9 cellular contexts compared by ENCODE assay signal in the genomic region with DNA sequence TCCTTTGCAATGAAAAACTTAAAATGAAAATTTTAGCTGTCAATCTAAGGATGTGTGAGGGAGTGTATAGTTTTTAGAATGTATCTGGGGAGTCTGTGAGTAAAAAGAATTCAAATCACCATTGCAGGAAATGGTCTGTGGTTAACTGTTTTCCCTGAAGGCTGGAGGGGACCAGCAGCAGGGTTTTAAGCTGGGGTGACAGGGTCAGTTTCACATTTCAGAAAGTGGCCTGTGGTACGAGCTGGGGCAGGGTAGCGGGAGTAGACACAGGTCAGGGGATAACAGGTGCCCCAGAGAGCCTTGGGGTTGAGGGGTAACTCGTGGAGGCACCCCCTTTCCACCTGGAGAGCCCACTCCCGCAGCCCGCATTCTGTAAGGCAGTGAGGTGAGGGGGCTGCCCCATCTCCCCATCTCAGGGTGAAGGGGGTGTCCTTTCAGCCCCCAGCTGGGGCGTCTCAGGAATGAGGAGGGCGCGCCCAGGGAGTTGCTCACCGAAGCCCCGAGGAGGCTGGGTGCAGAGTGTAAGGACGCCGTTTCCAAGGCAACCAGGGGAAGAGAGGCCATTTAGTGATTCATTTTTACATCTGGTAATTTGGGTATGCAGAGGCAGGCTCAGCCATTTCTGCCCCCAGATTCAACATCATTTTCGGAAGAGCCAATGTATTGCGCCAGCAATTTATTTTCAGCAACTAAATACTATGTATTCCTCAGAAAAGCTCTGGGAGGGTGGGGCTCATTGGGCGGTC.
DNase-seq lines count a peak whose midpoint lies in the region; ATAC-seq and TF ChIP-seq lines count a peak whose summit lies in the region.
"Had no signal": no experiment of that assay in that cellular context is flagged by ENCODE, and none has a peak within 500 bp of the region (broad histone marks: within the 10 kb centered on the region; RNA-seq: fewer than 3 reads in every experiment).

No MANE protein-coding gene starts in this region.

- H3K27ac Mint-ChIP-seq in activated naive CD4-positive, alpha-beta T cell treated with anti-CD3 and anti-CD28 coated beads, Interleukin-2, amount 50 U/mL, for 72 hours, result peak overlapping the region; percentile 84 to 93

- no peaks in the 10 kb centered on the region for H4K20me1 ChIP-seq in DND-41 (ENCODE audit: insufficient read depth, low read length)

- no peaks in the 10 kb centered on the region for H3K27me3 ChIP-seq in DND-41 (ENCODE audit: insufficient read depth, low read length, poor library complexity)

- peaks cover 9% of the 10 kb centered on the region for H3K4me1 ChIP-seq in DND-41 (ENCODE audit: insufficient read depth, low read length)

- ATAC-seq in DND-41 (ENCODE audit: insufficient read depth, low read depth) (peak; percentile 84), GM19324 (IDR thresholded peaks at IDR 0.05; ENCODE audit: low FRiP score, unreplicated experiment) (peak; percentile 60), HG03108 (IDR thresholded peaks at IDR 0.05; ENCODE audit: unreplicated experiment) (peak; percentile 87), SK-N-SH treated with all-trans-retinoic acid at 6 μM for 48 hours (no peak)
- peak; percentile 71 to 91 for ATAC-seq in activated naive CD4-positive, alpha-beta T cell treated with anti-CD3 and anti-CD28 coated beads, Interleukin-2, amount 50 U/mL, for 72 hours

- no peaks in the 10 kb centered on the region for H3K9me3 ChIP-seq in DND-41 (ENCODE audit: insufficient read depth, low read length, severe bottlenecking)

- H3K36me3 Mint-ChIP-seq in activated naive CD4-positive, alpha-beta T cell treated with anti-CD3 and anti-CD28 coated beads, Interleukin-2, amount 50 U/mL, for 72 hours, result no peaks in the 10 kb centered on the region

- no peak for TF ChIP-seq CTCF in DND-41 (IDR thresholded peaks at IDR 0.05; ENCODE audit: borderline replicate concordance, extremely low read depth, low read length, poor library complexity, severe bottlenecking)

- no peak overlapping the region for H3K27ac ChIP-seq in DND-41 (ENCODE audit: low read length)
- H3K27ac ChIP-seq: skin epidermis had no signal

- no peak overlapping the region for H2AFZ ChIP-seq in DND-41 (ENCODE audit: low read depth, low read length)

- peak; percentile 29 for DNase-seq in DND-41
- peak in 1 of 2 donors; percentile 31 for DNase-seq in activated naive CD4-positive, alpha-beta T cell treated with anti-CD3 and anti-CD28 coated beads, Interleukin-2, amount 50 U/mL, for 72 hours (ENCODE audit: low spot score in 2 of 2)
- DNase-seq in kidney tubule cell (ENCODE audit: low spot score), result no peak
- no peak for DNase-seq in NCI-H2196 treated with DMSO at 0.1 percent for 48 hours (lab: John Stamatoyannopoulos, UW; ENCODE audit: unreplicated experiment)
- DNase-seq in CD1c-positive myeloid dendritic cell (ENCODE audit: extremely low spot score), result no peak

- no peak overlapping the region for H3K9ac ChIP-seq in DND-41 (ENCODE audit: low read depth, low read length)

- H3K79me2 ChIP-seq in DND-41 (ENCODE audit: insufficient read depth, low read length), result no peaks in the 10 kb centered on the region

- no peak overlapping the region for H3K4me2 ChIP-seq in DND-41 (ENCODE audit: insufficient read depth, low read length)

- no peaks in the 10 kb centered on the region for H3K36me3 ChIP-seq in DND-41 (ENCODE audit: insufficient read depth, low read length)

- no peaks in the 10 kb centered on the region for H3K9me3 Mint-ChIP-seq in activated naive CD4-positive, alpha-beta T cell treated with anti-CD3 and anti-CD28 coated beads, Interleukin-2, amount 50 U/mL, for 72 hours

- no peak overlapping the region for H3K4me3 ChIP-seq in DND-41 (ENCODE audit: low read depth in 1 of 2, low read length in 2 of 2)
- H3K4me3 ChIP-seq: skin epidermis had no signal

TF ChIP-seq in SK-N-SH treated with all-trans-retinoic acid at 6 μM for 48 hours, 23 proteins besides CTCF, POLR2A, EP300 and RAD21:
- no peak for TF ChIP-seq TSHZ2 (CRISPR knock-in tag; IDR thresholded peaks at IDR 0.05)
- no peak for TF ChIP-seq BACH2 (CRISPR knock-in tag; IDR thresholded peaks at IDR 0.05; ENCODE audit: borderline replicate concordance)
- TF ChIP-seq, protein P1, sequence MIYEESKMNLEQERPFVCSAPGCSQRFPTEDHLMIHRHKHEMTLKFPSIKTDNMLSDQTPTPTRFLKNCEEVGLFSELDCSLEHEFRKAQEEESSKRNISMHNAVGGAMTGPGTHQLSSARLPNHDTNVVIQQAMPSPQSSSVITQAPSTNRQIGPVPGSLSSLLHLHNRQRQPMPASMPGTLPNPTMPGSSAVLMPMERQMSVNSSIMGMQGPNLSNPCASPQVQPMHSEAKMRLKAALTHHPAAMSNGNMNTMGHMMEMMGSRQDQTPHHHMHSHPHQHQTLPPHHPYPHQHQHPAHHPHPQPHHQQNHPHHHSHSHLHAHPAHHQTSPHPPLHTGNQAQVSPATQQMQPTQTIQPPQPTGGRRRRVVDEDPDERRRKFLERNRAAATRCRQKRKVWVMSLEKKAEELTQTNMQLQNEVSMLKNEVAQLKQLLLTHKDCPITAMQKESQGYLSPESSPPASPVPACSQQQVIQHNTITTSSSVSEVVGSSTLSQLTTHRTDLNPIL (CRISPR knock-in tag; IDR thresholded peaks at IDR 0.05; ENCODE audit: low read depth), result no peak
- TF ChIP-seq, protein P2, sequence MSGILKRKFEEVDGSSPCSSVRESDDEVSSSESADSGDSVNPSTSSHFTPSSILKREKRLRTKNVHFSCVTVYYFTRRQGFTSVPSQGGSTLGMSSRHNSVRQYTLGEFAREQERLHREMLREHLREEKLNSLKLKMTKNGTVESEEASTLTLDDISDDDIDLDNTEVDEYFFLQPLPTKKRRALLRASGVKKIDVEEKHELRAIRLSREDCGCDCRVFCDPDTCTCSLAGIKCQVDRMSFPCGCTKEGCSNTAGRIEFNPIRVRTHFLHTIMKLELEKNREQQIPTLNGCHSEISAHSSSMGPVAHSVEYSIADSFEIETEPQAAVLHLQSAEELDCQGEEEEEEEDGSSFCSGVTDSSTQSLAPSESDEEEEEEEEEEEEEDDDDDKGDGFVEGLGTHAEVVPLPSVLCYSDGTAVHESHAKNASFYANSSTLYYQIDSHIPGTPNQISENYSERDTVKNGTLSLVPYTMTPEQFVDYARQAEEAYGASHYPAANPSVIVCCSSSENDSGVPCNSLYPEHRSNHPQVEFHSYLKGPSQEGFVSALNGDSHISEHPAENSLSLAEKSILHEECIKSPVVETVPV (CRISPR knock-in tag; IDR thresholded peaks at IDR 0.05), result no peak
- TF ChIP-seq ZNF565 (CRISPR knock-in tag; conservative IDR thresholded peaks at IDR 0.05; ENCODE audit: low read depth), result no peak
- no peak for TF ChIP-seq TOX (CRISPR knock-in tag; IDR thresholded peaks at IDR 0.05; ENCODE audit: borderline replicate concordance)
- TF ChIP-seq, protein P3, sequence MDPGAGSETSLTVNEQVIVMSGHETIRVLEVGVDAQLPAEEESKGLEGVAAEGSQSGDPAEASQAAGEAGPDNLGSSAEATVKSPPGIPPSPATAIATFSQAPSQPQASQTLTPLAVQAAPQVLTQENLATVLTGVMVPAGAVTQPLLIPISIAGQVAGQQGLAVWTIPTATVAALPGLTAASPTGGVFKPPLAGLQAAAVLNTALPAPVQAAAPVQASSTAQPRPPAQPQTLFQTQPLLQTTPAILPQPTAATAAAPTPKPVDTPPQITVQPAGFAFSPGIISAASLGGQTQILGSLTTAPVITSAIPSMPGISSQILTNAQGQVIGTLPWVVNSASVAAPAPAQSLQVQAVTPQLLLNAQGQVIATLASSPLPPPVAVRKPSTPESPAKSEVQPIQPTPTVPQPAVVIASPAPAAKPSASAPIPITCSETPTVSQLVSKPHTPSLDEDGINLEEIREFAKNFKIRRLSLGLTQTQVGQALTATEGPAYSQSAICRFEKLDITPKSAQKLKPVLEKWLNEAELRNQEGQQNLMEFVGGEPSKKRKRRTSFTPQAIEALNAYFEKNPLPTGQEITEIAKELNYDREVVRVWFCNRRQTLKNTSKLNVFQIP (CRISPR knock-in tag; IDR thresholded peaks at IDR 0.05; ENCODE audit: borderline replicate concordance, low read depth), result no peak
- TF ChIP-seq CSDC2 (CRISPR knock-in tag; IDR thresholded peaks at IDR 0.05), result no peak
- TF ChIP-seq SNAI2 (CRISPR knock-in tag; IDR thresholded peaks at IDR 0.05), result no peak
- TF ChIP-seq GLIS3 (CRISPR knock-in tag; IDR thresholded peaks at IDR 0.05), result no peak
- no peak for TF ChIP-seq ZFP3 (CRISPR knock-in tag; IDR thresholded peaks at IDR 0.05)
- no peak for TF ChIP-seq ARNTL (CRISPR knock-in tag; IDR thresholded peaks at IDR 0.05; ENCODE audit: borderline replicate concordance, low read depth)
- no peak for TF ChIP-seq ZNF8 (CRISPR knock-in tag; IDR thresholded peaks at IDR 0.05)
- no peak for TF ChIP-seq TCF4 (CRISPR knock-in tag; IDR thresholded peaks at IDR 0.05; ENCODE audit: borderline replicate concordance)
- no peak for TF ChIP-seq PPARA (CRISPR knock-in tag; IDR thresholded peaks at IDR 0.05; ENCODE audit: borderline replicate concordance)
- no peak for TF ChIP-seq RARB (CRISPR knock-in tag; IDR thresholded peaks at IDR 0.05)
- no peak for TF ChIP-seq ZNF70 (CRISPR knock-in tag; IDR thresholded peaks at IDR 0.05)
- TF ChIP-seq OSR1 (CRISPR knock-in tag; IDR thresholded peaks at IDR 0.05), result no peak
- no peak for TF ChIP-seq ESRRG (CRISPR knock-in tag; IDR thresholded peaks at IDR 0.05)
- TF ChIP-seq ZC3H10 (CRISPR knock-in tag; IDR thresholded peaks at IDR 0.05), result no peak
TF ChIP-seq in SK-N-SH treated with all-trans-retinoic acid at 6 μM for 48 hours: peak in this region for 0.
